ENCODE assay signal across 13 cellular contexts in the genomic region with DNA sequence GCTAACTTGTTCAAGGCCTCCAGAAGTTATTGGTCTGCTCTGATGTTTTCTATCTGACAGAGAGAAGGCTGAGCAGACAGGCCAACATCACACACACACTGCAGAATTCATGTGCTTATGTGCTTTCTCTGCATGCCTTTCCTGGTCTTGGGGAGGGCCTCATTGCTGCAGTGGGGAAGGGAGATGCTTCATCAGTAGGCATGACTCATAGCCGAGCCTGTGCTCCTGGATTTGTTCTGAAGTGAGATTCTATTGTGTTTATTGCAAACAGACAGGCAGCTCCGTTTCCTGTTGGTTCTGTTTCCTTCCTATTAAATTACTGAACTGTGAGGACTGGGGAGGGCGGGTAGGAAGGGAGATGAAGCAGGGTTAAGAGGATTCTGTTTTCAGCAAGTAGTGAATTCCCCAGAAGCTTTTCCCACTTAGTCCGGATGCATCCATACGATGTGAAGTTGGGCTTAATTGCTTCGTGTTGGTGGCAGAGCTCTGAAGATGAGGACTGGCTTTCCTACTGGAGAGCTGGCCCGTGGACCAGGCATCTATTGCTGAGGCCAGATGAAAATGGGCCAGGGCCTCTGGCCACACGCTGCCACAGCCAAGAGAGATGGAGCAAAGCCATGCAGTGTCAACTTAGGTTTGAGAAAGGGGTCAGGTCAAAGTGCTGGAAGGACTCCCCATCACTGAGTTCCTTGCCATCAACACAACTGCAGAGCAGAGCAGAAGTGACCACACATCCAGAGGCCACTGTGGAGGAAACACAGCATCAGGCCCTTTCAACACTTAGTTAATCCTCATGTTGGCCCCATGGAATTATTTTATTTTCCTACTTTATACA.
A peak's percentile ranks its signal among the peaks of the same experiment; 100 is the strongest.
DNase-seq lines count a peak whose midpoint lies in the region; ATAC-seq and TF ChIP-seq lines count a peak whose summit lies in the region.
"Had no signal": no experiment of that assay in that cellular context is flagged by ENCODE, and none has a peak within 500 bp of the region (broad histone marks: within the 10 kb centered on the region; RNA-seq: fewer than 3 reads in every experiment).

No MANE protein-coding gene starts in this region.

- H3K4me1 ChIP-seq in gastroesophageal sphincter, result no peaks in the 10 kb centered on the region
- H3K4me1 ChIP-seq in aorta (ENCODE audit: control insufficient read depth in 1 of 2, insufficient read depth in 2 of 2, low read length in 2 of 2), result peaks cover 0 to 2% of the 10 kb centered on the region in 2 donors

- H3K27me3 ChIP-seq in gastroesophageal sphincter (peaks cover 5% of the 10 kb centered on the region), aorta (ENCODE audit: control insufficient read depth in 1 of 2, insufficient read depth in 2 of 2, low read length in 1 of 2) (no peaks in the 10 kb centered on the region)

- TF ChIP-seq CTCF in RWPE1 (conservative IDR thresholded peaks at IDR 0.05; ENCODE audit: low read depth) (no peak), gastroesophageal sphincter (IDR thresholded peaks at IDR 0.05) (no peak), GM10248 (IDR thresholded peaks at IDR 0.05; ENCODE audit: control extremely low read depth, extremely low read depth, low read depth, missing control alignments) (no peak)

- no peak for TF ChIP-seq EP300 in gastroesophageal sphincter (IDR thresholded peaks at IDR 0.05)

- no peak for DNase-seq in Right ventricle myocardium inferior (ENCODE audit: missing footprints)
- DNase-seq in cardiac septum (ENCODE audit: low spot score), result no peak
- DNase-seq in RWPE1 (ENCODE audit: low spot score), result peak; percentile 73
- DNase-seq in aorta, result no peak
- no peak for DNase-seq in NCI-H2227 (lab: John Stamatoyannopoulos, UW; ENCODE audit: unreplicated experiment)
- DNase-seq in GM10248 (ENCODE audit: extremely low spot score), result no peak
- DNase-seq in NCI-H524 treated with DMSO at 0.1 percent for 48 hours (lab: John Stamatoyannopoulos, UW), result no peak
- DNase-seq: activated CD8-positive, alpha-beta memory T cell treated with anti-CD3 and anti-CD28 coated beads, Interleukin-2, amount 10 ng/mL, durations not matched to agents 7 days and 5 days; HFFc6; naive thymus-derived CD8-positive, alpha-beta T cell; stimulated activated CD8-positive, alpha-beta memory T cell treated with anti-CD3 and anti-CD28 coated beads, Interleukin-4, amount 100 ng/mL, for 48 hours had no signal

- 46 to 79% methylated on average over 6 of the region's 8 CpGs for WGBS in gastroesophageal sphincter (ENCODE audit: low coverage in 1 of 2), 2 donors
- 35 to 36% methylated on average over 8 of the region's 8 CpGs for WGBS in aorta, 2 donors

- intact Hi-C loops in Right ventricle myocardium inferior (cut with DNase I) (no loop called here), cardiac septum (cut with DNase I) (no loop called here), aorta (cut with DNase I) (no loop called here)

- POLR2A ChIA-PET in RWPE1 (lab: Yijun Ruan, JAX; ENCODE audit: low non-redundant PET), result no interaction called here
- POLR2A ChIA-PET in GM10248 (lab: Yijun Ruan, JAX), result no interaction called here

- ATAC-seq in Right ventricle myocardium inferior (peak; percentile 65), gastroesophageal sphincter (peak; percentile 46), aorta (ENCODE audit: low FRiP score) (peak; percentile 58)
- ATAC-seq: activated CD8-positive, alpha-beta memory T cell treated with anti-CD3 and anti-CD28 coated beads, Interleukin-2, amount 10 ng/mL, durations not matched to agents 7 days and 5 days; SK-N-SH treated with all-trans-retinoic acid at 6 μM for 48 hours had no signal

- CTCF ChIA-PET in RWPE1 (lab: Yijun Ruan, JAX), result interaction anchor here (0.7 to 1.0 kb wide), 2 partner anchors 22 to 96 kb away, joined by 4 read pairs; no protein-coding TSS in a partner anchor
- CTCF ChIA-PET in GM10248 (lab: Yijun Ruan, JAX), result interaction anchor here (3.3 kb wide), 1 partner anchor 22 kb away, joined by 21 read pairs; no protein-coding TSS in a partner anchor

- H3K4me3 ChIP-seq in gastroesophageal sphincter (no peak overlapping the region), aorta (ENCODE audit: low read length in 2 of 2) (no peak overlapping the region)

- H3K9me3 ChIP-seq in gastroesophageal sphincter (no peaks in the 10 kb centered on the region), aorta (ENCODE audit: control insufficient read depth, low read length) (no peaks in the 10 kb centered on the region)

- H3K36me3 ChIP-seq in gastroesophageal sphincter, result no peaks in the 10 kb centered on the region
- H3K36me3 ChIP-seq in aorta (ENCODE audit: control insufficient read depth in 1 of 2, insufficient read depth in 2 of 2, low read length in 1 of 2), result no peaks in the 10 kb centered on the region

- TF ChIP-seq POLR2A in gastroesophageal sphincter (IDR thresholded peaks at IDR 0.05), result no peak

- H3K27ac ChIP-seq in RWPE1, result no peak overlapping the region
- H3K27ac ChIP-seq in gastroesophageal sphincter, result no peak overlapping the region
- H3K27ac ChIP-seq in aorta (ENCODE audit: low read depth in 1 of 2, low read length in 2 of 2), result no peak overlapping the region
